ENCODE assay signal across 8 cellular contexts in the genomic region with DNA sequence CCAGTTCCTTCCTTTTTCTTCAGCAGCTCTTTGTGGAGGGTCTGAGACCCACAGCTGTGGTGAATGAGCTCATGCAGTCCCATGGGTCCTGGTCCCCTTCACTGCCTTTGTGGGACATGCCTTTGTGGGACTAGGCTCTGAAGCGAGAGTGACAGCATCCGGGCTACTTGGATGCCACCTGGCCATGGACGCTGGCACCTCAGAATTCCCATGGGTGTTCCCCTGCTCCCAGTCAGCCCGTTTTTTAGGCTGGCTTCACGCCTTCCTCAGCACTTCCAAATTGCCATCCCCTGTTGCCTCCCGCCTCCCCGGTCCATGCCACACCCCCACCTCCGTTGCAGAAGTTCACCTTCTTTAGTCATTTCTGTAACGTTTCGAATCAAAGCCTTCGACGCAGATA. TPM values are rescaled to one million over a fixed set of nuclear protein-coding genes. Genes with fewer than 3 reads are reported as not detected.
A peak's percentile ranks its signal among the peaks of the same experiment; 100 is the strongest.
DNase-seq lines count a peak whose midpoint lies in the region; ATAC-seq, FAIRE-seq and TF ChIP-seq lines count a peak whose summit lies in the region.

No MANE protein-coding gene starts in this region.

- H3K27me3 ChIP-seq in BLaER1 treated with 17β-estradiol and CSF1 and Interleukin-3, amounts not matched to agents 10 nM and 100 nM: no peaks in the 10 kb centered on the region
- H3K27me3 ChIP-seq in heart right ventricle (no peaks in the 10 kb centered on the region), A673 (replicated peaks; ENCODE audit: insufficient read depth, low read depth, low read length, poor library complexity) (no peaks in the 10 kb centered on the region)

- peaks cover 14 to 15% (median 15%) of the 10 kb centered on the region in 3 donors for H3K4me1 Mint-ChIP-seq in IgD-negative memory B cell

- TF ChIP-seq CTCF in heart right ventricle (IDR thresholded peaks at IDR 0.05) (no peak), A673 (conservative IDR thresholded peaks at IDR 0.05; ENCODE audit: low read depth, low read length) (no peak)

- no peaks in the 10 kb centered on the region for H3K36me3 Mint-ChIP-seq in IgD-negative memory B cell

- peak overlapping the region; percentile 81 to 94 (median 88) for H3K4me3 Mint-ChIP-seq in IgD-negative memory B cell

- no peak for DNase-seq in heart right ventricle
- no peak for DNase-seq in middle frontal gyrus (ENCODE audit: extremely low spot score, low spot score)
- DNase-seq in frontal cortex (ENCODE audit: low spot score in 2 of 2): no peak
- no peak for DNase-seq in inferior parietal cortex (ENCODE audit: extremely low spot score)
- no peak for DNase-seq in A673 (ENCODE audit: low spot score)

- peak overlapping the region; percentile 82 to 98 (median 91) for H3K4me2 ChIP-seq in BLaER1 treated with 17β-estradiol and CSF1 and Interleukin-3, amounts not matched to agents 10 nM and 100 nM

- peak; percentile 27 for ATAC-seq in GM19467 (IDR thresholded peaks at IDR 0.05; ENCODE audit: unreplicated experiment)
- ATAC-seq in heart right ventricle: peak in 5 of 8 donors; percentile 21 to 48 (median 29)

- H3K27me3 Mint-ChIP-seq in IgD-negative memory B cell: peaks cover 3% of the 10 kb centered on the region

- H3K27ac ChIP-seq in BLaER1 treated with 17β-estradiol and CSF1 and Interleukin-3, amounts not matched to agents 10 nM and 100 nM: peak overlapping the region in 9 of 11 experiments; percentile 53 to 78 (median 64); a peak in 18 of 22 replicates
- H3K27ac ChIP-seq in heart right ventricle (peak overlapping the region; percentile 24 to 77 (median 59)), A673 (ENCODE audit: low read depth, low read length, poor library complexity, severe bottlenecking) (no peak overlapping the region)

- POLR2A ChIA-PET in A673 (lab: Charles Lee; ENCODE audit: low non-redundant PET): no interaction called here

- peak overlapping the region; percentile 8 to 69 (median 52); a peak in 18 of 22 replicates for H3K9ac ChIP-seq in BLaER1 treated with 17β-estradiol and CSF1 and Interleukin-3, amounts not matched to agents 10 nM and 100 nM

- H3K4me3 ChIP-seq in BLaER1 treated with 17β-estradiol and CSF1 and Interleukin-3, amounts not matched to agents 10 nM and 100 nM: peak overlapping the region; percentile 36 to 66 (median 52)
- H3K4me3 ChIP-seq in heart right ventricle (peak overlapping the region in 6 of 10 donors; percentile 25 to 38 (median 29)), A673 (ENCODE audit: low read depth, low read length, poor library complexity, severe bottlenecking) (no peak overlapping the region)

- BruUV-seq in A673 (replicated peaks; lab: Mats Ljungman, UMichigan): no TSS peak

- peak overlapping the region; percentile 71 to 94 (median 85) for H3K27ac Mint-ChIP-seq in IgD-negative memory B cell

- H3K36me3 ChIP-seq in BLaER1 treated with 17β-estradiol and CSF1 and Interleukin-3, amounts not matched to agents 10 nM and 100 nM: peaks cover 0 to 15% (median 0%) of the 10 kb centered on the region in 11 experiments; a peak in 2 of 22 replicates
- H3K36me3 ChIP-seq in heart right ventricle (peaks cover 0 to 33% (median 15%) of the 10 kb centered on the region in 9 donors), A673 (ENCODE audit: insufficient read depth, low read length, poor library complexity, severe bottlenecking) (no peaks in the 10 kb centered on the region)

- no peaks in the 10 kb centered on the region for H3K9me3 ChIP-seq in BLaER1 treated with 17β-estradiol and CSF1 and Interleukin-3, amounts not matched to agents 10 nM and 100 nM (replicated peaks in 1 of 11)
- H3K9me3 ChIP-seq in heart right ventricle (no peaks in the 10 kb centered on the region), A673 (ENCODE audit: low read depth, low read length, poor library complexity, severe bottlenecking) (no peaks in the 10 kb centered on the region)

- intact Hi-C loops in heart right ventricle (cut with DNase I): loop anchor here in 2 of 10 donors (5.0 to 10.0 kb wide), 2 partner anchors 47 to 86 kb away; a partner anchor contains a TSS
- intact Hi-C loops in A673 (cut with micrococcal nuclease; ENCODE audit: unreplicated experiment): no loop called here

- no peaks in the 10 kb centered on the region for H3K9me3 Mint-ChIP-seq in IgD-negative memory B cell

- H3K4me1 ChIP-seq in BLaER1 treated with 17β-estradiol and CSF1 and Interleukin-3, amounts not matched to agents 10 nM and 100 nM: peaks cover 32 to 50% (median 42%) of the 10 kb centered on the region in 10 experiments
- H3K4me1 ChIP-seq in heart right ventricle (peaks cover 0 to 39% (median 25%) of the 10 kb centered on the region in 9 donors), A673 (ENCODE audit: insufficient read depth, low read length, poor library complexity, severe bottlenecking) (no peaks in the 10 kb centered on the region)

- WGBS in heart right ventricle, 2 donors: 62 to 65% methylated on average over 12 of the region's 12 CpGs

- CTCF ChIA-PET in A673 (lab: Charles Lee): no interaction called here

- FAIRE-seq in frontal cortex (lab: Jason Lieb, UNC): no peak

- H4K20me1 ChIP-seq in BLaER1 treated with 17β-estradiol and CSF1 and Interleukin-3, amounts not matched to agents 10 nM and 100 nM: peaks cover 0 to 35% (median 0%) of the 10 kb centered on the region in 11 experiments; a peak in 3 of 22 replicates

RNA-seq across cellular contexts. Expression of a gene that starts 45.1 kb away (rescaled TPM):
- polyA plus RNA-seq in IgD-negative memory B cell (0.15 TPM), heart right ventricle (under 1 TPM; 0.20 to 0.29 TPM)
- total RNA-seq in heart right ventricle (1 to 10 TPM in 4 of 10 donors, under 1 TPM in 6; 0.25 to 2.4 (median 0.74) TPM), frontal cortex (0.82 TPM), A673 (2021) (0.77 and 2.2 TPM in 2 replicates)
